ENCODE assay signal across 8 cellular contexts in genomic region chr18:77113361-77114069, GRCh38. TPM values are rescaled to one million over a fixed set of nuclear protein-coding genes. Genes with fewer than 3 reads are reported as not detected.
DNase-seq lines count a peak whose midpoint lies in the region; ATAC-seq and TF ChIP-seq lines count a peak whose summit lies in the region.
"Had no signal": no experiment of that assay in that cellular context is flagged by ENCODE, and none has a peak within 500 bp of the region (broad histone marks: within the 10 kb centered on the region; RNA-seq: fewer than 3 reads in every experiment).

No MANE protein-coding gene starts in this region.

- H3K27ac Mint-ChIP-seq in stimulated activated effector memory CD8-positive, alpha-beta T cell treated with anti-CD3 and anti-CD28 coated beads, Interleukin-12 subunit alpha, Interleukin-12 subunit beta, amount 100 ng/mL, for 72 hours: peak overlapping the region; percentile 71

- no peaks in the 10 kb centered on the region for H3K9me3 ChIP-seq in KOPT-K1 (ENCODE audit: insufficient read depth, low read length, poor library complexity, severe bottlenecking)
- no peaks in the 10 kb centered on the region for H3K9me3 ChIP-seq in body of pancreas
- no peaks in the 10 kb centered on the region for H3K9me3 ChIP-seq in liver (ENCODE audit: control insufficient read depth in 4 of 4, low read length in 3 of 4)

- H3K27me3 ChIP-seq in body of pancreas (no peaks in the 10 kb centered on the region), liver (ENCODE audit: control insufficient read depth in 4 of 4, insufficient read depth in 4 of 4, low read length in 3 of 4) (no peaks in the 10 kb centered on the region)

- H3K9ac ChIP-seq in liver (ENCODE audit: low read depth in 1 of 2, low read length in 2 of 2): peak overlapping the region; percentile 76 to 78

- no peak for TF ChIP-seq CTCF in body of pancreas (IDR thresholded peaks at IDR 0.05)
- no peak for TF ChIP-seq CTCF in liver (IDR thresholded peaks at IDR 0.05; ENCODE audit: low read depth, low read length, missing input control)

- H3K36me3 ChIP-seq in KOPT-K1 (ENCODE audit: insufficient read depth, low read length) (no peaks in the 10 kb centered on the region), body of pancreas (replicated peaks in 1 of 2; ENCODE audit: insufficient read depth in 1 of 2, low read depth in 2 of 2) (no peaks in the 10 kb centered on the region), liver (ENCODE audit: control insufficient read depth in 4 of 4, insufficient read depth in 3 of 4, low read depth in 1 of 4, low read length in 3 of 4) (no peaks in the 10 kb centered on the region)

- H3K4me1 ChIP-seq in body of pancreas (peaks cover 49% of the 10 kb centered on the region), liver (ENCODE audit: control insufficient read depth in 4 of 4, insufficient read depth in 4 of 4, low read length in 3 of 4) (peaks cover 14 to 43% (median 26%) of the 10 kb centered on the region in 4 donors)

- ATAC-seq in body of pancreas: no peak
- ATAC-seq in stimulated activated effector memory CD8-positive, alpha-beta T cell treated with anti-CD3 and anti-CD28 coated beads, Interleukin-12 subunit alpha, Interleukin-12 subunit beta, amount 100 ng/mL, for 72 hours: no peak

- peak overlapping the region; percentile 77 for H3K27ac ChIP-seq in KOPT-K1 (ENCODE audit: low read depth, low read length, poor library complexity, severe bottlenecking)
- H3K27ac ChIP-seq in body of pancreas: peak overlapping the region; percentile 89 to 99 (median 98)
- peak overlapping the region; percentile 97 for H3K27ac ChIP-seq in liver (ENCODE audit: low read depth in 1 of 2, low read length in 2 of 2)

- WGBS in body of pancreas, 2 donors: 92 to 94% methylated on average over 13 to 14 of the region's 14 CpGs
- WGBS in liver: 92% methylated on average over 14 of the region's 14 CpGs

- peaks cover 61% of the 10 kb centered on the region for H3K36me3 Mint-ChIP-seq in stimulated activated effector memory CD8-positive, alpha-beta T cell treated with anti-CD3 and anti-CD28 coated beads, Interleukin-12 subunit alpha, Interleukin-12 subunit beta, amount 100 ng/mL, for 72 hours

- TF ChIP-seq RAD21 in liver (IDR thresholded peaks at IDR 0.05): no peak

- H3K9me3 Mint-ChIP-seq in stimulated activated effector memory CD8-positive, alpha-beta T cell treated with anti-CD3 and anti-CD28 coated beads, Interleukin-12 subunit alpha, Interleukin-12 subunit beta, amount 100 ng/mL, for 72 hours: no peaks in the 10 kb centered on the region

- H3K4me3 ChIP-seq in body of pancreas (no peak overlapping the region), liver (ENCODE audit: low read depth in 1 of 3, low read length in 3 of 3) (no peak overlapping the region)

- intact Hi-C loops in body of pancreas (cut with DNase I): no loop called here

- DNase-seq in body of pancreas (no peak), GM19238 (ENCODE audit: insufficient read length, low spot score) (no peak), COLO829 (ENCODE audit: low spot score) (no peak), iPS-NIHi7 (ENCODE audit: extremely low spot score) (no peak)
- DNase-seq in stimulated activated effector memory CD8-positive, alpha-beta T cell treated with anti-CD3 and anti-CD28 coated beads, Interleukin-12 subunit alpha, Interleukin-12 subunit beta, amount 100 ng/mL, for 72 hours (ENCODE audit: low spot score in 2 of 2): no peak
- DNase-seq: effector CD4-positive, alpha-beta T cell had no signal

- H3K4me3 Mint-ChIP-seq in stimulated activated effector memory CD8-positive, alpha-beta T cell treated with anti-CD3 and anti-CD28 coated beads, Interleukin-12 subunit alpha, Interleukin-12 subunit beta, amount 100 ng/mL, for 72 hours: no peak overlapping the region

- H3K4me1 Mint-ChIP-seq in stimulated activated effector memory CD8-positive, alpha-beta T cell treated with anti-CD3 and anti-CD28 coated beads, Interleukin-12 subunit alpha, Interleukin-12 subunit beta, amount 100 ng/mL, for 72 hours: peaks cover 87% of the 10 kb centered on the region

- no peak for TF ChIP-seq POLR2A in body of pancreas (IDR thresholded peaks at IDR 0.05)

TF ChIP-seq in liver, 16 proteins besides CTCF, POLR2A, EP300 and RAD21:
- TF ChIP-seq NR2F2 (IDR thresholded peaks at IDR 0.05): no peak
- no peak for TF ChIP-seq HNF4G (IDR thresholded peaks at IDR 0.05)
- no peak for TF ChIP-seq JUND (IDR thresholded peaks at IDR 0.05)
- no peak for TF ChIP-seq EGR1 (IDR thresholded peaks at IDR 0.05; ENCODE audit: low read depth in 2 of 2)
- no peak for TF ChIP-seq FOXA2 (IDR thresholded peaks at IDR 0.05)
- no peak for TF ChIP-seq FOXA1 (IDR thresholded peaks at IDR 0.05)
- no peak for TF ChIP-seq SP1 (IDR thresholded peaks at IDR 0.05)
- TF ChIP-seq YY1 (IDR thresholded peaks at IDR 0.05): no peak
- TF ChIP-seq HNF4A (conservative IDR thresholded peaks at IDR 0.05): no peak
- TF ChIP-seq RXRA (IDR thresholded peaks at IDR 0.05): no peak
- TF ChIP-seq, protein P1, sequence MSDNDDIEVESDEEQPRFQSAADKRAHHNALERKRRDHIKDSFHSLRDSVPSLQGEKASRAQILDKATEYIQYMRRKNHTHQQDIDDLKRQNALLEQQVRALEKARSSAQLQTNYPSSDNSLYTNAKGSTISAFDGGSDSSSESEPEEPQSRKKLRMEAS (IDR thresholded peaks at IDR 0.05): no peak
- TF ChIP-seq, protein P2, sequence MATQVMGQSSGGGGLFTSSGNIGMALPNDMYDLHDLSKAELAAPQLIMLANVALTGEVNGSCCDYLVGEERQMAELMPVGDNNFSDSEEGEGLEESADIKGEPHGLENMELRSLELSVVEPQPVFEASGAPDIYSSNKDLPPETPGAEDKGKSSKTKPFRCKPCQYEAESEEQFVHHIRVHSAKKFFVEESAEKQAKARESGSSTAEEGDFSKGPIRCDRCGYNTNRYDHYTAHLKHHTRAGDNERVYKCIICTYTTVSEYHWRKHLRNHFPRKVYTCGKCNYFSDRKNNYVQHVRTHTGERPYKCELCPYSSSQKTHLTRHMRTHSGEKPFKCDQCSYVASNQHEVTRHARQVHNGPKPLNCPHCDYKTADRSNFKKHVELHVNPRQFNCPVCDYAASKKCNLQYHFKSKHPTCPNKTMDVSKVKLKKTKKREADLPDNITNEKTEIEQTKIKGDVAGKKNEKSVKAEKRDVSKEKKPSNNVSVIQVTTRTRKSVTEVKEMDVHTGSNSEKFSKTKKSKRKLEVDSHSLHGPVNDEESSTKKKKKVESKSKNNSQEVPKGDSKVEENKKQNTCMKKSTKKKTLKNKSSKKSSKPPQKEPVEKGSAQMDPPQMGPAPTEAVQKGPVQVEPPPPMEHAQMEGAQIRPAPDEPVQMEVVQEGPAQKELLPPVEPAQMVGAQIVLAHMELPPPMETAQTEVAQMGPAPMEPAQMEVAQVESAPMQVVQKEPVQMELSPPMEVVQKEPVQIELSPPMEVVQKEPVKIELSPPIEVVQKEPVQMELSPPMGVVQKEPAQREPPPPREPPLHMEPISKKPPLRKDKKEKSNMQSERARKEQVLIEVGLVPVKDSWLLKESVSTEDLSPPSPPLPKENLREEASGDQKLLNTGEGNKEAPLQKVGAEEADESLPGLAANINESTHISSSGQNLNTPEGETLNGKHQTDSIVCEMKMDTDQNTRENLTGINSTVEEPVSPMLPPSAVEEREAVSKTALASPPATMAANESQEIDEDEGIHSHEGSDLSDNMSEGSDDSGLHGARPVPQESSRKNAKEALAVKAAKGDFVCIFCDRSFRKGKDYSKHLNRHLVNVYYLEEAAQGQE (IDR thresholded peaks at IDR 0.05): no peak
- no peak for TF ChIP-seq TAF1 (conservative IDR thresholded peaks at IDR 0.05)
- no peak for TF ChIP-seq ATF3 (IDR thresholded peaks at IDR 0.05)
- no peak for TF ChIP-seq GABPA (IDR thresholded peaks at IDR 0.05 in 1 of 2, conservative IDR thresholded peaks at IDR 0.05 in 1 of 2)
- TF ChIP-seq, protein P3, sequence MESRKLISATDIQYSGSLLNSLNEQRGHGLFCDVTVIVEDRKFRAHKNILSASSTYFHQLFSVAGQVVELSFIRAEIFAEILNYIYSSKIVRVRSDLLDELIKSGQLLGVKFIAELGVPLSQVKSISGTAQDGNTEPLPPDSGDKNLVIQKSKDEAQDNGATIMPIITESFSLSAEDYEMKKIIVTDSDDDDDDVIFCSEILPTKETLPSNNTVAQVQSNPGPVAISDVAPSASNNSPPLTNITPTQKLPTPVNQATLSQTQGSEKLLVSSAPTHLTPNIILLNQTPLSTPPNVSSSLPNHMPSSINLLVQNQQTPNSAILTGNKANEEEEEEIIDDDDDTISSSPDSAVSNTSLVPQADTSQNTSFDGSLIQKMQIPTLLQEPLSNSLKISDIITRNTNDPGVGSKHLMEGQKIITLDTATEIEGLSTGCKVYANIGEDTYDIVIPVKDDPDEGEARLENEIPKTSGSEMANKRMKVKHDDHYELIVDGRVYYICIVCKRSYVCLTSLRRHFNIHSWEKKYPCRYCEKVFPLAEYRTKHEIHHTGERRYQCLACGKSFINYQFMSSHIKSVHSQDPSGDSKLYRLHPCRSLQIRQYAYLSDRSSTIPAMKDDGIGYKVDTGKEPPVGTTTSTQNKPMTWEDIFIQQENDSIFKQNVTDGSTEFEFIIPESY (IDR thresholded peaks at IDR 0.05): no peak

RNA-seq across cellular contexts. Expression of gene MBP, which starts 19.1 kb away (rescaled TPM):
- 10 to 100 TPM; 17.4 to 24.4 TPM for total RNA-seq in body of pancreas
- 10 to 100 TPM; 21.3 to 23.3 TPM for total RNA-seq in liver
- polyA plus RNA-seq in liver: 10 to 100 TPM in 1 of 2 donors, 1 to 10 TPM in 1; 9.7 to 14.1 TPM
